8 cellular contexts compared by ENCODE assay signal in genomic region chr5:56818409-56819026, GRCh38. TPM values are rescaled to one million over a fixed set of nuclear protein-coding genes. Genes with fewer than 3 reads are reported as not detected.
DNase-seq lines count a peak whose midpoint lies in the region; ATAC-seq and TF ChIP-seq lines count a peak whose summit lies in the region.

No MANE protein-coding gene starts in this region.

- H3K9me3 ChIP-seq in esophagus squamous epithelium (no peaks in the 10 kb centered on the region), smooth muscle cell (replicated peaks; ENCODE audit: low read depth) (no peaks in the 10 kb centered on the region)

- H3K27me3 Mint-ChIP-seq in T-helper 1 cell treated with Interleukin-12 subunit alpha and Interleukin-12 subunit beta and Interleukin-4 antibody, amounts not matched to agents 30 μg/mL and 1 μg/mL, for 36 hours (ENCODE audit: low read depth), result no peaks in the 10 kb centered on the region

- H3F3A ChIP-seq in smooth muscle cell (ENCODE audit: low read depth), result peaks cover under 1% of the 10 kb centered on the region

- ATAC-seq in sciatic nerve, result no peak
- ATAC-seq in HG02678 (IDR thresholded peaks at IDR 0.05; ENCODE audit: unreplicated experiment), result no peak

- H3K4me1 ChIP-seq in esophagus squamous epithelium (peaks cover 11 to 77% (median 15%) of the 10 kb centered on the region in 3 donors), smooth muscle cell (ENCODE audit: low read depth) (peaks cover 19% of the 10 kb centered on the region)

- H3K27ac ChIP-seq in RWPE1 (no peak overlapping the region), esophagus squamous epithelium (peak overlapping the region; percentile 11 to 99 (median 95)), smooth muscle cell (ENCODE audit: low read depth) (peak overlapping the region; percentile 8)

- intact Hi-C loops in esophagus squamous epithelium (cut with DNase I) (no loop called here), sciatic nerve (cut with DNase I) (no loop called here)

- no peaks in the 10 kb centered on the region for H3K9me3 Mint-ChIP-seq in T-helper 1 cell treated with Interleukin-12 subunit alpha and Interleukin-12 subunit beta and Interleukin-4 antibody, amounts not matched to agents 30 μg/mL and 1 μg/mL, for 36 hours

- H4K20me1 ChIP-seq in smooth muscle cell (ENCODE audit: low read depth), result peaks cover 61% of the 10 kb centered on the region

- DNase-seq in T-helper 1 cell (no peak), RWPE1 (ENCODE audit: low spot score) (no peak), esophagus squamous epithelium (lab: John Stamatoyannopoulos, UW) (no peak), smooth muscle cell (lab: John Stamatoyannopoulos, UW; ENCODE audit: unreplicated experiment) (no peak), sciatic nerve (ENCODE audit: low spot score) (no peak), GOT3 (lab: John Stamatoyannopoulos, UW) (no peak)

- CTCF ChIA-PET in RWPE1 (lab: Yijun Ruan, JAX), result interaction anchor here (0.7 to 1.6 kb wide), 3 partner anchors 10 to 547 kb away, joined by 3 to 7 read pairs (median 4); no protein-coding TSS in a partner anchor

- no peak overlapping the region for H3K9ac ChIP-seq in smooth muscle cell (ENCODE audit: low read depth)

- H2AFZ ChIP-seq in smooth muscle cell (ENCODE audit: low read depth), result no peak overlapping the region

- H3K27ac Mint-ChIP-seq in T-helper 1 cell treated with Interleukin-12 subunit alpha and Interleukin-12 subunit beta and Interleukin-4 antibody, amounts not matched to agents 30 μg/mL and 1 μg/mL, for 36 hours, result no peak overlapping the region

- H3K4me3 ChIP-seq in esophagus squamous epithelium (peak overlapping the region; percentile 11 to 97 (median 60)), smooth muscle cell (peak overlapping the region; percentile 96)

- peak overlapping the region; percentile 70 for H3K4me3 Mint-ChIP-seq in T-helper 1 cell treated with Interleukin-12 subunit alpha and Interleukin-12 subunit beta and Interleukin-4 antibody, amounts not matched to agents 30 μg/mL and 1 μg/mL, for 36 hours

- no peaks in the 10 kb centered on the region for H3K27me3 ChIP-seq in esophagus squamous epithelium
- no peaks in the 10 kb centered on the region for H3K27me3 ChIP-seq in smooth muscle cell (ENCODE audit: low read depth)

- H3K36me3 ChIP-seq in esophagus squamous epithelium (no peaks in the 10 kb centered on the region), smooth muscle cell (ENCODE audit: low read depth) (no peaks in the 10 kb centered on the region)

- peaks cover 24% of the 10 kb centered on the region for H3K36me3 Mint-ChIP-seq in T-helper 1 cell treated with Interleukin-12 subunit alpha and Interleukin-12 subunit beta and Interleukin-4 antibody, amounts not matched to agents 30 μg/mL and 1 μg/mL, for 36 hours (ENCODE audit: low read depth)

- TF ChIP-seq POLR2A in esophagus squamous epithelium (IDR thresholded peaks at IDR 0.05), result no peak

- peaks cover 41% of the 10 kb centered on the region for H3K4me1 Mint-ChIP-seq in T-helper 1 cell treated with Interleukin-12 subunit alpha and Interleukin-12 subunit beta and Interleukin-4 antibody, amounts not matched to agents 30 μg/mL and 1 μg/mL, for 36 hours (ENCODE audit: low read depth)

- TF ChIP-seq CTCF in RWPE1 (conservative IDR thresholded peaks at IDR 0.05; ENCODE audit: low read depth) (peak; percentile 68), esophagus squamous epithelium (IDR thresholded peaks at IDR 0.05) (peak in 1 of 6 experiments; percentile 6), smooth muscle cell (IDR thresholded peaks at IDR 0.05; ENCODE audit: borderline replicate concordance, insufficient read depth, poor library complexity, severe bottlenecking) (no peak)

- POLR2A ChIA-PET in RWPE1 (lab: Yijun Ruan, JAX; ENCODE audit: low non-redundant PET), result no interaction called here

- WGBS in esophagus squamous epithelium, 2 donors, result 14 to 15% methylated on average over 3 of the region's 3 CpGs
- 36% methylated on average over 3 of the region's 3 CpGs for WGBS in smooth muscle cell (ENCODE audit: low lambda C conversion rate)

- peak overlapping the region; percentile 95 for H3K4me2 ChIP-seq in smooth muscle cell

- peaks cover 77% of the 10 kb centered on the region for H3K79me2 ChIP-seq in smooth muscle cell (ENCODE audit: low read depth)

RNA-seq across cellular contexts. Expression of gene MAP3K1, which starts 3.2 kb away (rescaled TPM):
- total RNA-seq in esophagus squamous epithelium (10 to 100 TPM; 22.8 to 35.9 (median 29.9) TPM), smooth muscle cell (30.1 and 31.2 TPM in 2 replicates), sciatic nerve (28.4 TPM)
- 5.6 and 11.2 TPM in 2 replicates for polyA plus RNA-seq in smooth muscle cell
